In genomic region chr3:170967126-170967525, GRCh38 we compare ENCODE assay signal across 1 cellular context.
A peak's percentile ranks its signal among the peaks of the same experiment; 100 is the strongest.
TF ChIP-seq lines count a peak whose summit lies in the region.

No MANE protein-coding gene starts in this region.

TF ChIP-seq in HepG2, 621 proteins besides CTCF, POLR2A, EP300 and RAD21 (continued from another document):
- TF ChIP-seq ZBTB39 (CRISPR knock-in tag; IDR thresholded peaks at IDR 0.05) (no peak), ETS1 (CRISPR knock-in tag; IDR thresholded peaks at IDR 0.05) (no peak), SALL1 (CRISPR knock-in tag; IDR thresholded peaks at IDR 0.05) (peak; percentile 56), ZMYM2 (CRISPR knock-in tag; IDR thresholded peaks at IDR 0.05) (no peak), ZBTB37 (CRISPR knock-in tag; IDR thresholded peaks at IDR 0.05) (no peak), NR2F2 (IDR thresholded peaks at IDR 0.05; ENCODE audit: borderline replicate concordance, low read depth) (peak; percentile 56; the same call in 1 of the 2 replicates), ZNF407 (CRISPR knock-in tag; IDR thresholded peaks at IDR 0.05; ENCODE audit: not compliant biosample characterization) (no peak), CHCHD3 (CRISPR knock-in tag; IDR thresholded peaks at IDR 0.05) (no peak), ZBTB4 (CRISPR knock-in tag; IDR thresholded peaks at IDR 0.05; ENCODE audit: borderline replicate concordance) (no peak), ZNF329 (CRISPR knock-in tag; IDR thresholded peaks at IDR 0.05; ENCODE audit: low read depth) (no peak), TIGD3 (CRISPR knock-in tag; IDR thresholded peaks at IDR 0.05; ENCODE audit: borderline replicate concordance) (no peak), BRCA1 (CRISPR knock-in tag; IDR thresholded peaks at IDR 0.05) (no peak), REPIN1 (CRISPR knock-in tag; IDR thresholded peaks at IDR 0.05; ENCODE audit: borderline replicate concordance, low read depth) (no peak), ATF7-NPFF (CRISPR knock-in tag; IDR thresholded peaks at IDR 0.05; ENCODE audit: low read depth) (no peak), ZNF629 (CRISPR knock-in tag; conservative IDR thresholded peaks at IDR 0.05) (no peak), ZKSCAN1 (IDR thresholded peaks at IDR 0.05; ENCODE audit: low read length) (no peak), MED13 (CRISPR knock-in tag; IDR thresholded peaks at IDR 0.05) (no peak), KAT2B (IDR thresholded peaks at IDR 0.05; ENCODE audit: borderline replicate concordance, low read depth, low read length) (no peak), ZNF17 (CRISPR knock-in tag; IDR thresholded peaks at IDR 0.05) (no peak), RARA (CRISPR knock-in tag; IDR thresholded peaks at IDR 0.05) (peak; percentile 54; the same call in 1 of the 2 replicates), MXD1 (CRISPR knock-in tag; IDR thresholded peaks at IDR 0.05) (no peak), GPN1 (CRISPR knock-in tag; IDR thresholded peaks at IDR 0.05; ENCODE audit: borderline replicate concordance) (no peak), ZFAT (CRISPR knock-in tag; conservative IDR thresholded peaks at IDR 0.05) (no peak)
- TF ChIP-seq, protein P1, sequence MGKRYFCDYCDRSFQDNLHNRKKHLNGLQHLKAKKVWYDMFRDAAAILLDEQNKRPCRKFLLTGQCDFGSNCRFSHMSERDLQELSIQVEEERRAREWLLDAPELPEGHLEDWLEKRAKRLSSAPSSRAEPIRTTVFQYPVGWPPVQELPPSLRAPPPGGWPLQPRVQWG (CRISPR knock-in tag; IDR thresholded peaks at IDR 0.05; ENCODE audit: borderline replicate concordance, low read depth) = no peak
- TF ChIP-seq, protein P2, sequence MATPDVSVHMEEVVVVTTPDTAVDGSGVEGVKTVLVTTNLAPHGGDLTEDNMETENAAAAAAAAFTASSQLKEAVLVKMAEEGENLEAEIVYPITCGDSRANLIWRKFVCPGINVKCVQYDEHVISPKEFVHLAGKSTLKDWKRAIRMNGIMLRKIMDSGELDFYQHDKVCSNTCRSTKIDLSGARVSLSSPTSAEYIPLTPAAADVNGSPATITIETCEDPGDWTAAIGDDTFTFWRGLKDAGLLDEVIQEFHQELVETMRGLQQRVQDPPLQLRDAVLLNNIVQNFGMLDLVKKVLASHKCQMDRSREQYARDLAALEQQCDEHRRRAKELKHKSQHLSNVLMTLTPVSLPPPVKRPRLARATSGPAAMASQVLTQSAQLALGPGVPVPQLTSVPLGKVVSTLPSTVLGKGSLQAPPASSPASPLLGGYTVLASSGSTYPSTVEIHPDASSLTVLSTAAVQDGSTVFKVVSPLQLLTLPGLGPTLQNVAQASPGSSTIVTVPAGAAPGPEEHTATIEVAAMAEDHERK (CRISPR knock-in tag; IDR thresholded peaks at IDR 0.05; ENCODE audit: low read depth) = no peak
